8 cellular contexts compared by ENCODE assay signal in the genomic region with DNA sequence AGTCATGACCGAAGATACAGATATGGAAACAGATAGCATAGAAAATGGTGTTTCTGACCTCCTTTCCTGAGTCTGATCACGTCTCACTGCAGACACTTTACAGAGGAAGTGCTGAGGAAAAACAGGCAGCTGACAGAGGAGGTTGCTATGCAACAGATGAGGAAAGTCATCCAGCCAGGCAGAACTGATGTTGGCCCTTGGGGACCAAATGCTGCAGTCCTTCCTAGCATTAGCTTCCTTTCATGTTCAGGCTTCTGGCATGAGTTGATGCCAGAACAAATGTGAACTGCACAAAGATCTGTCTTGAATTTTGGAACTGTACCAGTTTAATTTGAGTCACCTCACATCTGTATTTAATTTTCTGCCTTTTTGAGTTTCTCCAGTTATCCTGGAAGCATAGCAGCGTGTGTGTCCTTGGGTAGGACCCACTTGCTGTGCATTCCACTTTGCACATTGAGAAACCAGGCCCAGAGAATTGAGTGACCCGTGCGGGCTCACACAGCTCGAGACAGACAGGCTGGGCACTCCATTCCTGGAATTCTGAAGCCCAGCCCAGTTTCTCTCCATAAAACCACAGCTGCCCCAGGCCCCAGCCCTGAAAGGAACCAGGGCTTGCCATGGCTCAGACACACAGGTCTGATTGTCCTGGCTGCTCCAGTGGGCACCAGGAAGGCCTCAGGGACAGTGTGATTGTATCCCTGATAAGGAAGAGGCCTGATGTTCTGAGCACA. TPM values are rescaled to one million over a fixed set of nuclear protein-coding genes. Genes with fewer than 3 reads are reported as not detected.
A peak's percentile ranks its signal among the peaks of the same experiment; 100 is the strongest.
DNase-seq lines count a peak whose midpoint lies in the region; ATAC-seq lines count a peak whose summit lies in the region.

No MANE protein-coding gene starts in this region.

- DNase-seq in AG08395 (ENCODE audit: low spot score) (peak; percentile 46), SK-N-DZ (ENCODE audit: low spot score) (peak; percentile 79), germinal center (ENCODE audit: low spot score) (peak; percentile 14), mesenteric fat pad (ENCODE audit: low spot score) (no peak), KG1 (lab: John Stamatoyannopoulos, UW) (no peak)
- DNase-seq in stimulated activated CD4-positive, alpha-beta T cell treated with anti-CD3 and anti-CD28 coated beads, Interleukin-12 subunit alpha, Interleukin-12 subunit beta, amount 100 ng/mL, for 4 hours, result no peak

- H3K9me3 ChIP-seq in skeletal muscle satellite cell (replicated peaks; ENCODE audit: low read length), result no peaks in the 10 kb centered on the region

- ATAC-seq in GM21786 (IDR thresholded peaks at IDR 0.05; ENCODE audit: unreplicated experiment), result peak; percentile 37

- H3K4me2 ChIP-seq in skeletal muscle satellite cell (ENCODE audit: low read length), result peak overlapping the region; percentile 23

- peaks cover 18% of the 10 kb centered on the region for H3K36me3 ChIP-seq in skeletal muscle satellite cell (ENCODE audit: insufficient read depth, low read length)

- H3K9ac ChIP-seq in skeletal muscle satellite cell (ENCODE audit: low read depth, low read length), result no peak overlapping the region

- peaks cover 23% of the 10 kb centered on the region for H3K4me1 ChIP-seq in skeletal muscle satellite cell (ENCODE audit: control insufficient read depth, insufficient read depth, low read length)

- H3K27me3 ChIP-seq in skeletal muscle satellite cell (ENCODE audit: control insufficient read depth, insufficient read depth, low read length), result no peaks in the 10 kb centered on the region

- H3K4me3 ChIP-seq in skeletal muscle satellite cell (ENCODE audit: low read length), result no peak overlapping the region

RNA-seq across cellular contexts. Expression of a gene that starts 1.4 kb away (rescaled TPM):
- 87.8 and 92.7 TPM in 2 replicates for polyA plus RNA-seq in SK-N-DZ (2014; cell fraction: cytosol; rRNA removed)
- 68.7 and 80.8 TPM in 2 replicates for polyA plus RNA-seq in SK-N-DZ (2014; cell fraction: nucleus; rRNA removed)
- 214 and 249 TPM in 2 replicates for total RNA-seq in skeletal muscle satellite cell (2012; rRNA removed)
- 61.7 TPM for total RNA-seq in mesenteric fat pad

Comparison
In these comparisons a context has a peak if more than half of its experiments do, and no peak if none do; other contexts are left out.
1. DNase-seq: peak in AG08395 (single experiment), SK-N-DZ (single experiment) and germinal center (single experiment); none in mesenteric fat pad (single experiment), stimulated activated CD4-positive, alpha-beta T cell treated with anti-CD3 and anti-CD28 coated beads, Interleukin-12 subunit alpha, Interleukin-12 subunit beta, amount 100 ng/mL, for 4 hours (single experiment) and KG1 (single experiment).